ENCODE assay signal across 29 cellular contexts in genomic region chr10:132078746-132079345, GRCh38. TPM values are rescaled to one million over a fixed set of nuclear protein-coding genes. Genes with fewer than 3 reads are reported as not detected.
A peak's percentile ranks its signal among the peaks of the same experiment; 100 is the strongest.
DNase-seq lines count a peak whose midpoint lies in the region; ATAC-seq, FAIRE-seq and TF ChIP-seq lines count a peak whose summit lies in the region.
"Had no signal": no experiment of that assay in that cellular context is flagged by ENCODE, and none has a peak within 500 bp of the region (broad histone marks: within the 10 kb centered on the region; RNA-seq: fewer than 3 reads in every experiment).

No MANE protein-coding gene starts in this region.

- H3K36me3 ChIP-seq in upper lobe of right lung = no peaks in the 10 kb centered on the region
- no peaks in the 10 kb centered on the region for H3K36me3 ChIP-seq in effector memory CD4-positive, alpha-beta T cell (ENCODE audit: control insufficient read depth, insufficient read depth, low read length)

- H3K27ac Mint-ChIP-seq in natural killer cell = no peak overlapping the region
- H3K27ac Mint-ChIP-seq: activated B cell treated with CpG ODN at 0.5 μM for 24 hours; activated CD8-positive, alpha-beta T cell treated with anti-CD3 and anti-CD28 coated beads, Interleukin-2, amount 10 ng/mL, durations not matched to agents 7 days and 5 days; activated naive CD4-positive, alpha-beta T cell treated with anti-CD3 and anti-CD28 coated beads for 36 hours; CD8-positive, alpha-beta T cell; naive thymus-derived CD4-positive, alpha-beta T cell; T-helper 2 cell treated with Interferon-gamma antibody and Interleukin-4, amounts not matched to agents 5 μg/mL and 100 μg/mL, for 36 hours had no signal

- H3K4me3 ChIP-seq in upper lobe of right lung = no peak overlapping the region
- no peak overlapping the region for H3K4me3 ChIP-seq in effector memory CD4-positive, alpha-beta T cell (ENCODE audit: insufficient read depth, low read depth, low read length, poor library complexity, severe bottlenecking)
- H3K4me3 ChIP-seq: K562 had no signal

- H3K27ac ChIP-seq in upper lobe of right lung = no peak overlapping the region
- H3K27ac ChIP-seq in effector memory CD4-positive, alpha-beta T cell (ENCODE audit: insufficient read depth, low read length, poor library complexity, severe bottlenecking) = no peak overlapping the region
- H3K27ac ChIP-seq: epithelial cell of prostate, parathyroid adenoma had no signal

- H3K9me3 Mint-ChIP-seq in natural killer cell = no peaks in the 10 kb centered on the region
- H3K9me3 Mint-ChIP-seq: activated naive CD4-positive, alpha-beta T cell treated with anti-CD3 and anti-CD28 coated beads for 36 hours; activated T-cell treated with anti-CD3 and anti-CD28 coated beads, Interleukin-2, amount 50 U/mL, for 4 hours; CD8-positive, alpha-beta T cell; T-helper 2 cell treated with Interferon-gamma antibody and Interleukin-4, amounts not matched to agents 5 μg/mL and 100 μg/mL, for 36 hours had no signal

- ATAC-seq in upper lobe of right lung = peak; percentile 27
- ATAC-seq in natural killer cell = no peak
- ATAC-seq: activated CD8-positive, alpha-beta T cell treated with anti-CD3 and anti-CD28 coated beads, Interleukin-2, amount 10 ng/mL, durations not matched to agents 7 days and 5 days; activated T-cell treated with anti-CD3 and anti-CD28 coated beads, Interleukin-2, amount 50 U/mL, for 4 hours; CD8-positive, alpha-beta T cell; HCT116; K562; naive thymus-derived CD4-positive, alpha-beta T cell had no signal

- H3K4me1 ChIP-seq in upper lobe of right lung = no peaks in the 10 kb centered on the region
- no peaks in the 10 kb centered on the region for H3K4me1 ChIP-seq in effector memory CD4-positive, alpha-beta T cell (ENCODE audit: control insufficient read depth, insufficient read depth, low read length, poor library complexity, severe bottlenecking)
- H3K4me1 ChIP-seq: parathyroid adenoma had no signal

- H3K4me3 Mint-ChIP-seq in natural killer cell = no peak overlapping the region
- H3K4me3 Mint-ChIP-seq: activated B cell treated with CpG ODN at 0.5 μM for 24 hours; activated CD8-positive, alpha-beta T cell treated with anti-CD3 and anti-CD28 coated beads, Interleukin-2, amount 10 ng/mL, durations not matched to agents 7 days and 5 days; activated naive CD4-positive, alpha-beta T cell treated with anti-CD3 and anti-CD28 coated beads for 36 hours; activated T-cell treated with anti-CD3 and anti-CD28 coated beads, Interleukin-2, amount 50 U/mL, for 4 hours; CD8-positive, alpha-beta T cell; naive thymus-derived CD4-positive, alpha-beta T cell; T-helper 2 cell treated with Interferon-gamma antibody and Interleukin-4, amounts not matched to agents 5 μg/mL and 100 μg/mL, for 36 hours had no signal

- no peaks in the 10 kb centered on the region for H3K9me3 ChIP-seq in upper lobe of right lung
- no peaks in the 10 kb centered on the region for H3K9me3 ChIP-seq in effector memory CD4-positive, alpha-beta T cell (ENCODE audit: control insufficient read depth, low read length)
- H3K9me3 ChIP-seq: SK-N-SH had no signal

- DNase-seq in anterior cingulate cortex (lab: John Stamatoyannopoulos, UW) (peak in 32 of 58 donors; percentile 24 to 73 (median 44)), cardiac septum (ENCODE audit: low spot score) (peak; percentile 39), midbrain (lab: John Stamatoyannopoulos, UW) (peak; percentile 42), upper lobe of right lung (peak; percentile 15), HTR-8/SVneo (ENCODE audit: insufficient read length, low spot score) (no peak), natural killer cell (no peak)
- DNase-seq in effector memory CD4-positive, alpha-beta T cell = no peak
- DNase-seq: activated B cell treated with CpG ODN at 0.5 μM for 24 hours; activated CD8-positive, alpha-beta T cell treated with anti-CD3 and anti-CD28 coated beads, Interleukin-2, amount 10 ng/mL, durations not matched to agents 7 days and 5 days; activated naive CD4-positive, alpha-beta T cell treated with anti-CD3 and anti-CD28 coated beads for 36 hours; activated T-cell treated with anti-CD3 and anti-CD28 coated beads, Interleukin-2, amount 50 U/mL, for 4 hours; amniotic stem cell; DMS153; mesendoderm; naive thymus-derived CD4-positive, alpha-beta T cell; NCI-H146; NCI-H526; RPMI8226; SK-N-SH had no signal

- intact Hi-C loops in cardiac septum (cut with DNase I) (no loop called here), upper lobe of right lung (cut with DNase I) (no loop called here), natural killer cell (cut with micrococcal nuclease) (no loop called here)

- no peaks in the 10 kb centered on the region for H3K4me1 Mint-ChIP-seq in natural killer cell
- H3K4me1 Mint-ChIP-seq: activated B cell treated with CpG ODN at 0.5 μM for 24 hours; naive thymus-derived CD4-positive, alpha-beta T cell had no signal

- no peaks in the 10 kb centered on the region for H3K27me3 ChIP-seq in upper lobe of right lung
- H3K27me3 ChIP-seq in effector memory CD4-positive, alpha-beta T cell (replicated peaks; ENCODE audit: control insufficient read depth, insufficient read depth, low read length, poor library complexity, severe bottlenecking) = no peaks in the 10 kb centered on the region

- no peak for FAIRE-seq in HTR-8/SVneo (lab: Jason Lieb, UNC)
- FAIRE-seq: bronchial epithelial cell, G401.6, GM18507, K562, keratinocyte had no signal

- peaks cover 11 to 37% of the 10 kb centered on the region in 2 donors for H3K27me3 Mint-ChIP-seq in natural killer cell (ENCODE audit: low read depth in 2 of 2)

- no peaks in the 10 kb centered on the region for H3K36me3 Mint-ChIP-seq in natural killer cell
- H3K36me3 Mint-ChIP-seq: CD8-positive, alpha-beta T cell; naive thymus-derived CD4-positive, alpha-beta T cell had no signal

- TF ChIP-seq CTCF in upper lobe of right lung (IDR thresholded peaks at IDR 0.05) (no peak), natural killer cell (IDR thresholded peaks at IDR 0.05) (no peak)

RNA-seq across cellular contexts. Expression of gene JAKMIP3, which starts 13.1 kb away (rescaled TPM):
- 1.5 TPM for total RNA-seq in cardiac septum
- 0.32 TPM for total RNA-seq in upper lobe of right lung
- under 1 TPM; 0.19 to 0.45 (median 0.20) TPM for total RNA-seq in natural killer cell
- total RNA-seq: bronchial epithelial cell had no signal

Comparison
In these comparisons a context has a peak if more than half of its experiments do, and no peak if none do; other contexts are left out.
1. DNase-seq: peak in anterior cingulate cortex (32 of 58), cardiac septum (single experiment), midbrain (single experiment) and upper lobe of right lung (single experiment); none in HTR-8/SVneo (single experiment), effector memory CD4-positive, alpha-beta T cell (0 of 3) and natural killer cell (single experiment).